16 cellular contexts compared by ENCODE assay signal in genomic region chr19:2341247-2341705, GRCh38. TPM values are rescaled to one million over a fixed set of nuclear protein-coding genes. Genes with fewer than 3 reads are reported as not detected.
DNase-seq lines count a peak whose midpoint lies in the region; ATAC-seq and TF ChIP-seq lines count a peak whose summit lies in the region.
"Had no signal": no experiment of that assay in that cellular context is flagged by ENCODE, and none has a peak within 500 bp of the region (broad histone marks: within the 10 kb centered on the region; RNA-seq: fewer than 3 reads in every experiment).

No MANE protein-coding gene starts in this region.

- H2BK120ac ChIP-seq in neuronal stem cell (ENCODE audit: low read depth, low read length), result no peak overlapping the region

- no peak overlapping the region for H2BK12ac ChIP-seq in neuronal stem cell (ENCODE audit: low read length)

- H3K18ac ChIP-seq in neuronal stem cell (ENCODE audit: low read length), result no peak overlapping the region

- peaks cover 78% of the 10 kb centered on the region for H3K36me3 ChIP-seq in BLaER1
- peaks cover 20 to 60% of the 10 kb centered on the region in 2 donors for H3K36me3 ChIP-seq in neuronal stem cell (replicated peaks in 1 of 2; ENCODE audit: control insufficient read depth in 2 of 2, insufficient read depth in 2 of 2, low read length in 2 of 2)
- H3K36me3 ChIP-seq in BE2C, result peaks cover 55% of the 10 kb centered on the region

- peak overlapping the region; percentile 55 for H3K23ac ChIP-seq in neuronal stem cell (ENCODE audit: low read depth, low read length, poor library complexity)

- peaks cover 51% of the 10 kb centered on the region for H4K20me1 ChIP-seq in BLaER1

- no peak for ATAC-seq in GM18498 (IDR thresholded peaks at IDR 0.05; ENCODE audit: unreplicated experiment)
- ATAC-seq: A549, HCT116 had no signal

- DNase-seq in HUDEP-2 (lab: John Stamatoyannopoulos, UW; ENCODE audit: unreplicated experiment in 76 of 76), result peak in 68 of 76 experiments; percentile 22 to 94 (median 73)
- DNase-seq in neuronal stem cell (ENCODE audit: low spot score), result no peak
- no peak for DNase-seq in BE2C
- no peak for DNase-seq in H4 (ENCODE audit: low spot score)
- DNase-seq: DMS53, GM23248, KG1, NCI-H1436, NCI-H2081 treated with DMSO at 0.1 percent for 48 hours, NCI-H510A treated with DMSO at 0.1 percent for 48 hours had no signal

- H3K4ac ChIP-seq in neuronal stem cell (ENCODE audit: low read length), result no peak overlapping the region

- H2AFZ ChIP-seq in neuronal stem cell (ENCODE audit: low read length), result no peak overlapping the region
- H2AFZ ChIP-seq: GM23248 had no signal

- H3K4me1 ChIP-seq in BLaER1 (peaks cover 75% of the 10 kb centered on the region), neuronal stem cell (ENCODE audit: control insufficient read depth in 2 of 2, insufficient read depth in 1 of 2, low read depth in 1 of 2, low read length in 2 of 2) (peaks cover 12 to 14% of the 10 kb centered on the region in 2 donors), BE2C (peaks cover 14% of the 10 kb centered on the region)
- H3K4me1 ChIP-seq: A549 had no signal

- TF ChIP-seq CTCF in BE2C (IDR thresholded peaks at IDR 0.05; ENCODE audit: low read depth, low read length), result no peak

- no peak overlapping the region for H4K91ac ChIP-seq in neuronal stem cell (ENCODE audit: low read depth, low read length, poor library complexity)

- H3K4me3 ChIP-seq in BLaER1 (peak overlapping the region; percentile 28; the same call in 1 of the 2 replicates), neuronal stem cell (ENCODE audit: low read length in 2 of 2) (no peak overlapping the region), BE2C (ENCODE audit: low read depth, low read length) (no peak overlapping the region)
- H3K4me3 ChIP-seq: A549, GM23248, SK-N-MC had no signal

- no peak overlapping the region for H4K8ac ChIP-seq in neuronal stem cell (ENCODE audit: low read depth, low read length)

- H3K27ac ChIP-seq in BLaER1 (peak overlapping the region; percentile 82), angular gyrus (ENCODE audit: low read depth, low read length) (peak overlapping the region; percentile 12), neuronal stem cell (replicated peaks; ENCODE audit: low read length) (no peak overlapping the region)
- H3K27ac ChIP-seq: A549, GM23248, SK-N-MC had no signal

- H2AK5ac ChIP-seq in neuronal stem cell (ENCODE audit: low read depth, low read length), result no peak overlapping the region

- peaks cover 30% of the 10 kb centered on the region for H3K79me1 ChIP-seq in neuronal stem cell (ENCODE audit: low read depth, low read length)

- H3K4me2 ChIP-seq in BLaER1 (peak overlapping the region; percentile 79), neuronal stem cell (ENCODE audit: insufficient read depth, low read length, poor library complexity, severe bottlenecking) (no peak overlapping the region)
- H3K4me2 ChIP-seq: A549 had no signal

- H3K27me3 ChIP-seq in BLaER1 (no peaks in the 10 kb centered on the region), neuronal stem cell (ENCODE audit: control insufficient read depth in 3 of 3, insufficient read depth in 3 of 3, low read depth in 1 of 3, low read length in 3 of 3) (no peaks in the 10 kb centered on the region), BE2C (no peaks in the 10 kb centered on the region)

- H3K9me3 ChIP-seq in BLaER1 (no peaks in the 10 kb centered on the region), neuronal stem cell (replicated peaks in 1 of 2; ENCODE audit: control insufficient read depth in 2 of 2, insufficient read depth in 1 of 2, low read depth in 1 of 2, low read length in 2 of 2) (peaks cover 0 to 6% of the 10 kb centered on the region in 2 donors), BE2C (no peaks in the 10 kb centered on the region)
- H3K9me3 ChIP-seq: A549 had no signal

- H2BK15ac ChIP-seq in neuronal stem cell (ENCODE audit: low read length), result no peak overlapping the region

- H2BK5ac ChIP-seq in neuronal stem cell (ENCODE audit: low read length), result no peak overlapping the region

- H3K14ac ChIP-seq in neuronal stem cell (ENCODE audit: low read length), result peak overlapping the region; percentile 56

- no CpG with 5 or more reads among the region's 24 CpGs for WGBS in neuronal stem cell (ENCODE audit: extremely low coverage in 2 of 2, insufficient read length in 2 of 2, insufficient replicate concordance in 1 of 2), 2 donors

- H3K9ac ChIP-seq in BLaER1 (peak overlapping the region; percentile 71), neuronal stem cell (ENCODE audit: low read depth, low read length, poor library complexity) (no peak overlapping the region)
- H3K9ac ChIP-seq: GM23248 had no signal

RNA-seq across cellular contexts. Expression of gene SPPL2B, which starts 12.8 kb away (rescaled TPM):
- 32.8 TPM for polyA plus RNA-seq in neuronal stem cell (2013, experiment 1 of 2)
- 31.5 TPM for polyA plus RNA-seq in neuronal stem cell (2013, experiment 2 of 2)
- 132 TPM for polyA plus RNA-seq in BE2C (2012; ENCODE audit: insufficient read depth, insufficient read length, low read depth)
- 9.3 and 10.2 TPM in 2 replicates for total RNA-seq in H4 (2014; rRNA removed; shearing (Covaris generic))

RNA-seq across cellular contexts. Expression of gene LSM7, which starts 12.9 kb away (rescaled TPM):
- 368 TPM for polyA plus RNA-seq in neuronal stem cell (2013, experiment 1 of 2)
- 371 TPM for polyA plus RNA-seq in neuronal stem cell (2013, experiment 2 of 2)
- 1,058 TPM for polyA plus RNA-seq in BE2C (2012; ENCODE audit: insufficient read depth, insufficient read length, low read depth)
- total RNA-seq in H4 (2014; rRNA removed; shearing (Covaris generic)), result 235 and 259 TPM in 2 replicates

RNA-seq across cellular contexts. Expression of gene TMPRSS9, which starts 18.8 kb away (rescaled TPM):
- polyA plus RNA-seq in neuronal stem cell (2013, experiment 1 of 2), result 0.04 TPM
- polyA plus RNA-seq in neuronal stem cell (2013, experiment 2 of 2), result 0.03 TPM
- 0.49 TPM for polyA plus RNA-seq in BE2C (2012; ENCODE audit: insufficient read depth, insufficient read length, low read depth)
- 0.45 TPM in 1 of 2 replicates, not detected in the other for total RNA-seq in H4 (2014; rRNA removed; shearing (Covaris generic))
- total RNA-seq: GM23248 had no signal

RNA-seq across cellular contexts. Expression of gene LINGO3, which starts 33.3 kb away (rescaled TPM):
- polyA plus RNA-seq in neuronal stem cell (2013, experiment 1 of 2), result 0.99 TPM
- polyA plus RNA-seq in neuronal stem cell (2013, experiment 2 of 2), result 1.1 TPM
- polyA plus RNA-seq in BE2C (2012; ENCODE audit: insufficient read depth, insufficient read length, low read depth), result not detected
- 0.02 TPM in 1 of 2 replicates, not detected in the other for total RNA-seq in H4 (2014; rRNA removed; shearing (Covaris generic))
- total RNA-seq: GM23248 had no signal
- polyA plus RNA-seq: A549, GM23248 had no signal

RNA-seq across cellular contexts. Expression of gene PEAK3, which starts 59.3 kb away (rescaled TPM):
- not detected for polyA plus RNA-seq in neuronal stem cell (2013, experiment 1 of 2)
- polyA plus RNA-seq in neuronal stem cell (2013, experiment 2 of 2), result not detected
- 0.17 TPM for polyA plus RNA-seq in BE2C (2012; ENCODE audit: insufficient read depth, insufficient read length, low read depth)
- 0.06 TPM in 1 of 2 replicates, not detected in the other for total RNA-seq in H4 (2014; rRNA removed; shearing (Covaris generic))
- total RNA-seq: GM23248 had no signal
- polyA plus RNA-seq: A549, GM23248 had no signal

Comparison
In these comparisons a context has a peak if more than half of its experiments do, and no peak if none do; other contexts are left out.
1. DNase-seq: peak in HUDEP-2 (68 of 76); none in neuronal stem cell (single experiment), BE2C (single experiment) and H4 (single experiment).